ENCODE assay signal across 24 cellular contexts in genomic region chr9:27331393-27331792, GRCh38. TPM values are rescaled to one million over a fixed set of nuclear protein-coding genes. Genes with fewer than 3 reads are reported as not detected.
DNase-seq lines count a peak whose midpoint lies in the region; ATAC-seq, FAIRE-seq and TF ChIP-seq lines count a peak whose summit lies in the region.
"Had no signal": no experiment of that assay in that cellular context is flagged by ENCODE, and none has a peak within 500 bp of the region (broad histone marks: within the 10 kb centered on the region; RNA-seq: fewer than 3 reads in every experiment).

No MANE protein-coding gene starts in this region.

- no peaks in the 10 kb centered on the region for H4K20me1 ChIP-seq in SK-N-SH (ENCODE audit: insufficient read depth)
- H4K20me1 ChIP-seq: BLaER1 had no signal

- peaks cover 3% of the 10 kb centered on the region for H3K4me1 Mint-ChIP-seq in T-helper 17 cell
- H3K4me1 Mint-ChIP-seq: CD4-positive, CD25-positive, alpha-beta regulatory T cell had no signal

- no peak for ATAC-seq in SK-N-SH treated with all-trans-retinoic acid at 6 μM for 48 hours
- no peak for ATAC-seq in T-helper 17 cell
- ATAC-seq in GM18873 (IDR thresholded peaks at IDR 0.05; ENCODE audit: low FRiP score, unreplicated experiment): no peak
- ATAC-seq: CD8-positive, alpha-beta T cell; GM12878 had no signal

- H2AFZ ChIP-seq in SK-N-SH (ENCODE audit: low read depth): no peak overlapping the region

- H3K4me1 ChIP-seq in SK-N-SH (ENCODE audit: control insufficient read depth in 1 of 2, insufficient read depth in 2 of 2, low read depth in 1 of 2, low read length in 1 of 2): peaks cover 0 to 10% of the 10 kb centered on the region in 2 experiments; a peak in 1 of 4 replicates

- H3K27ac ChIP-seq in SK-N-SH (ENCODE audit: low read depth in 2 of 2, low read length in 1 of 2): no peak overlapping the region
- H3K27ac ChIP-seq in caudate nucleus (ENCODE audit: low read depth, low read length): peak overlapping the region; percentile 37
- H3K27ac ChIP-seq: 22Rv1, BLaER1, C4-2B had no signal

- no peaks in the 10 kb centered on the region for H3K36me3 ChIP-seq in SK-N-SH (replicated peaks in 1 of 2; ENCODE audit: control insufficient read depth in 1 of 2, insufficient read depth in 2 of 2, low read length in 1 of 2)

- peak overlapping the region; percentile 37 for H3K27ac Mint-ChIP-seq in T-helper 17 cell
- H3K27ac Mint-ChIP-seq: B cell; CD4-positive, CD25-positive, alpha-beta regulatory T cell; CD8-positive, alpha-beta T cell had no signal

- H3F3A ChIP-seq in SK-N-SH (replicated peaks; ENCODE audit: insufficient read depth): no peaks in the 10 kb centered on the region

- no peaks in the 10 kb centered on the region for H3K36me3 Mint-ChIP-seq in T-helper 17 cell (ENCODE audit: low read depth)
- H3K36me3 Mint-ChIP-seq: CD4-positive, CD25-positive, alpha-beta regulatory T cell; CD8-positive, alpha-beta T cell had no signal

- DNase-seq in SK-N-SH (no peak), T-helper 17 cell (no peak), caudate nucleus (lab: John Stamatoyannopoulos, UW) (no peak), urothelium cell line (ENCODE audit: low spot score) (no peak), middle frontal gyrus (ENCODE audit: extremely low spot score, low spot score) (no peak), Kasumi-1 (lab: John Stamatoyannopoulos, UW) (no peak)
- DNase-seq: Caco-2; CD4-positive, CD25-positive, alpha-beta regulatory T cell; CD8-positive, alpha-beta T cell; DMS79; EL; GDM1; H7; HCEC 1CT had no signal

- no peak for TF ChIP-seq RAD21 in SK-N-SH (IDR thresholded peaks at IDR 0.05; ENCODE audit: low read length)

- 80% methylated on average over 4 of the region's 4 CpGs for WGBS in SK-N-SH (ENCODE audit: low lambda C conversion rate)

- H3K27me3 ChIP-seq in SK-N-SH (ENCODE audit: insufficient read depth): no peaks in the 10 kb centered on the region
- H3K27me3 ChIP-seq: BLaER1 had no signal

- no peak overlapping the region for H3K4me2 ChIP-seq in SK-N-SH
- H3K4me2 ChIP-seq: BLaER1 had no signal

- FAIRE-seq in urothelium cell line (lab: Jason Lieb, UNC): peak; percentile 52
- FAIRE-seq: A204.1, GM12878, H1 had no signal

- H3K4me3 ChIP-seq in SK-N-SH (ENCODE audit: low read depth in 2 of 2, low read length in 1 of 2): no peak overlapping the region
- H3K4me3 ChIP-seq: BLaER1, GM12878 had no signal

- H3K4me3 Mint-ChIP-seq in T-helper 17 cell: no peak overlapping the region
- H3K4me3 Mint-ChIP-seq: B cell; CD4-positive, CD25-positive, alpha-beta regulatory T cell; CD8-positive, alpha-beta T cell had no signal

- no peaks in the 10 kb centered on the region for H3K9me3 ChIP-seq in SK-N-SH
- H3K9me3 ChIP-seq in T-helper 17 cell (ENCODE audit: control insufficient read depth, low read length, poor library complexity, severe bottlenecking): no peaks in the 10 kb centered on the region
- H3K9me3 ChIP-seq: BLaER1, Caco-2 had no signal

- H3K27me3 Mint-ChIP-seq in T-helper 17 cell: peaks cover 24% of the 10 kb centered on the region
- H3K27me3 Mint-ChIP-seq: B cell; CD4-positive, CD25-positive, alpha-beta regulatory T cell had no signal

- CTCF ChIA-PET in SK-N-SH (lab: Yijun Ruan, JAX): interaction anchor here (0.7 to 4.3 kb wide), 4 partner anchors 8 to 215 kb away, joined by 3 to 62 read pairs (median 18); no protein-coding TSS in a partner anchor

- H3K9ac ChIP-seq in SK-N-SH: no peak overlapping the region
- H3K9ac ChIP-seq: BLaER1 had no signal

- no peak for TF ChIP-seq EP300 in SK-N-SH (IDR thresholded peaks at IDR 0.05; ENCODE audit: borderline replicate concordance in 1 of 2, low read depth in 1 of 2, low read length in 1 of 2)

- POLR2A ChIA-PET in SK-N-SH (lab: Yijun Ruan, JAX): no interaction called here

- H3K79me2 ChIP-seq in SK-N-SH (ENCODE audit: insufficient read depth): no peaks in the 10 kb centered on the region

- no peaks in the 10 kb centered on the region for H3K9me2 ChIP-seq in SK-N-SH

- TF ChIP-seq CTCF in SK-N-SH (IDR thresholded peaks at IDR 0.05): no peak

TF ChIP-seq in SK-N-SH, 30 proteins besides CTCF, POLR2A, EP300 and RAD21:
- TF ChIP-seq NFIC (IDR thresholded peaks at IDR 0.05; ENCODE audit: borderline replicate concordance) (0 out of 2 replicates have a peak, but pooled peaks have one; percentile 8), MXI1 (IDR thresholded peaks at IDR 0.05; ENCODE audit: low read depth, low read length) (no peak)
TF ChIP-seq in SK-N-SH: peak in this region for 1.

TF ChIP-seq in SK-N-SH treated with all-trans-retinoic acid at 6 μM for 48 hours, 23 proteins besides CTCF, POLR2A, EP300 and RAD21:
- TF ChIP-seq GLIS3 (CRISPR knock-in tag; IDR thresholded peaks at IDR 0.05) (no peak), BACH2 (CRISPR knock-in tag; IDR thresholded peaks at IDR 0.05; ENCODE audit: borderline replicate concordance) (no peak), ZNF70 (CRISPR knock-in tag; IDR thresholded peaks at IDR 0.05) (no peak), ZNF565 (CRISPR knock-in tag; conservative IDR thresholded peaks at IDR 0.05; ENCODE audit: low read depth) (no peak), POU6F1 (CRISPR knock-in tag; IDR thresholded peaks at IDR 0.05; ENCODE audit: borderline replicate concordance, low read depth) (no peak), ZFP30 (CRISPR knock-in tag; IDR thresholded peaks at IDR 0.05) (no peak), TSHZ2 (CRISPR knock-in tag; IDR thresholded peaks at IDR 0.05) (no peak), ESRRG (CRISPR knock-in tag; IDR thresholded peaks at IDR 0.05) (no peak), SNAI2 (CRISPR knock-in tag; IDR thresholded peaks at IDR 0.05) (no peak), TOX (CRISPR knock-in tag; IDR thresholded peaks at IDR 0.05; ENCODE audit: borderline replicate concordance) (no peak), OSR1 (CRISPR knock-in tag; IDR thresholded peaks at IDR 0.05) (no peak), RARB (CRISPR knock-in tag; IDR thresholded peaks at IDR 0.05) (no peak), ZNF8 (CRISPR knock-in tag; IDR thresholded peaks at IDR 0.05) (no peak), CSDC2 (CRISPR knock-in tag; IDR thresholded peaks at IDR 0.05) (no peak), PATZ1 (CRISPR knock-in tag; IDR thresholded peaks at IDR 0.05; ENCODE audit: borderline replicate concordance) (no peak)

RNA-seq across cellular contexts. Expression of gene EQTN, which starts 34.4 kb away (rescaled TPM):
- not detected in 2 replicates for polyA plus RNA-seq in SK-N-SH (2012; rRNA removed)
- polyA plus RNA-seq in SK-N-SH (2012; cell fraction: cytosol; rRNA removed): not detected in 2 replicates
- polyA plus RNA-seq in SK-N-SH (2012; cell fraction: nucleus; rRNA removed): not detected in 2 replicates
- total RNA-seq in T-helper 17 cell: not detected
- total RNA-seq: B cell; Caco-2; CD4-positive, CD25-positive, alpha-beta regulatory T cell; CD8-positive, alpha-beta T cell; GM12878; H1 had no signal
- polyA plus RNA-seq: AG04450; CD4-positive, CD25-positive, alpha-beta regulatory T cell; GM12878 had no signal
